1 cellular context compared by ENCODE assay signal in the genomic region with DNA sequence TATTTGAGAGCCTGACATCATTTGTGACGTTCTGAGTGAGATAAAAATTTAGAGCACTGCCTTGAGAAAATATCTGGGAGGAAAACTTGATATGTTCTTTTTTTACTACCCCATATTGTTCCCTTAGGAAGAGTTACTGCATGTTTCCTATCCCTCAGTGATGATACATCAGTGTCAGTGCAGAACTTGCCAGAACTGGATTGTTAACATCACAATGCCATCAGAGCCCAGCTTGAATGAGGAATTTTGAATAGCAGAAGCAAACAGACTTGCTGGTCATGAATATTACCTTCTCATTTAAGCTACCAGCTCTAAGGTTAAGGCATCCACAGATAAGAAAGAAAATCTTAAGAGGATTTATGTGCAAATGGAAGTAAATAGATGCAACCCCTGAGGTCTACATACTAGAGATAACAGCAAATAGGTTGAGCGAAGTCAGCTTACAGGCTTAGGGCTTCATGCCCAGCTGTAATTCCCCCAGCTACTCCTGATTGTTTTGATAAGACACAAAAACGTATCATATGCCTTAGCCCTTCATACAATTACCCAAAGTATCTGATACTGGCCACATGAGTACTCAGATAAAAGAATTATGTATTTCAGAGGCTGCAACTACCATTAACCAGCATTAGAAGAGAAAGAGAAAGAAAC.
TF ChIP-seq lines count a peak whose summit lies in the region.

No MANE protein-coding gene starts in this region.

TF ChIP-seq in GM23338, 12 proteins besides CTCF, POLR2A, EP300 and RAD21 (continued from another document):
- TF ChIP-seq, protein P1, sequence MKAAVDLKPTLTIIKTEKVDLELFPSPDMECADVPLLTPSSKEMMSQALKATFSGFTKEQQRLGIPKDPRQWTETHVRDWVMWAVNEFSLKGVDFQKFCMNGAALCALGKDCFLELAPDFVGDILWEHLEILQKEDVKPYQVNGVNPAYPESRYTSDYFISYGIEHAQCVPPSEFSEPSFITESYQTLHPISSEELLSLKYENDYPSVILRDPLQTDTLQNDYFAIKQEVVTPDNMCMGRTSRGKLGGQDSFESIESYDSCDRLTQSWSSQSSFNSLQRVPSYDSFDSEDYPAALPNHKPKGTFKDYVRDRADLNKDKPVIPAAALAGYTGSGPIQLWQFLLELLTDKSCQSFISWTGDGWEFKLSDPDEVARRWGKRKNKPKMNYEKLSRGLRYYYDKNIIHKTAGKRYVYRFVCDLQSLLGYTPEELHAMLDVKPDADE (IDR thresholded peaks at IDR 0.05), result no peak
